Comparison of ENCODE assay signal across 1 cellular context in genomic region chr1:1231400-1232223, GRCh38.
TF ChIP-seq lines count a peak whose summit lies in the region.

SDF4 (minus strand) TSS chr1:1232001; CDS start chr1:1228772, 3,229 bp downstream.

TF ChIP-seq in HepG2, 621 proteins besides CTCF, POLR2A, EP300 and RAD21 (continued from another document and continues in another):
- TF ChIP-seq ZNF142 (CRISPR knock-in tag; IDR thresholded peaks at IDR 0.05) (no peak), SOX13 (IDR thresholded peaks at IDR 0.05) (peak; percentile 12; the same call in 1 of the 2 replicates), SOX13 (CRISPR knock-in tag; conservative IDR thresholded peaks at IDR 0.05 in 1 of 2, IDR thresholded peaks at IDR 0.05 in 1 of 2) (peak in 1 of 2 experiments; percentile 31; a peak in 1 of 4 replicates), ZNF512 (CRISPR knock-in tag; IDR thresholded peaks at IDR 0.05) (no peak), ZNF646 (CRISPR knock-in tag; IDR thresholded peaks at IDR 0.05) (no peak), ZNF333 (CRISPR knock-in tag; IDR thresholded peaks at IDR 0.05; ENCODE audit: borderline replicate concordance) (peak; percentile 87), GMEB2 (CRISPR knock-in tag; IDR thresholded peaks at IDR 0.05; ENCODE audit: low read depth) (peak; percentile 76), FLYWCH1 (CRISPR knock-in tag; IDR thresholded peaks at IDR 0.05) (no peak), DNMT3B (CRISPR knock-in tag; conservative IDR thresholded peaks at IDR 0.05) (no peak; the same call in 1 of the 2 replicates), ZNF431 (CRISPR knock-in tag; IDR thresholded peaks at IDR 0.05; ENCODE audit: borderline replicate concordance, low read depth) (peak; percentile 88), MEF2D (CRISPR knock-in tag; IDR thresholded peaks at IDR 0.05) (no peak), CHD4 (IDR thresholded peaks at IDR 0.05; ENCODE audit: borderline replicate concordance, low read length) (no peak), ZNF317 (CRISPR knock-in tag; IDR thresholded peaks at IDR 0.05) (no peak; the same call in 1 of the 2 replicates), ZNF709 (CRISPR knock-in tag; IDR thresholded peaks at IDR 0.05) (peak; percentile 90; the same call in 1 of the 2 replicates), MED8 (CRISPR knock-in tag; IDR thresholded peaks at IDR 0.05; ENCODE audit: insufficient replicate concordance) (peak; percentile 39), ZNF703 (CRISPR knock-in tag; IDR thresholded peaks at IDR 0.05; ENCODE audit: borderline replicate concordance) (peak; percentile 50; the same call in 1 of the 2 replicates), FOXA1 (IDR thresholded peaks at IDR 0.05) (no peak), FOXA1 (CRISPR knock-in tag; IDR thresholded peaks at IDR 0.05) (no peak), SAP130 (CRISPR knock-in tag; IDR thresholded peaks at IDR 0.05; ENCODE audit: low read depth) (peak; percentile 89), LCORL (IDR thresholded peaks at IDR 0.05) (no peak), LCORL (CRISPR knock-in tag; IDR thresholded peaks at IDR 0.05) (peak; percentile 62; the same call in 1 of the 2 replicates), PITX1 (CRISPR knock-in tag; IDR thresholded peaks at IDR 0.05) (no peak), FOXC1 (CRISPR knock-in tag; IDR thresholded peaks at IDR 0.05; ENCODE audit: borderline replicate concordance) (peak; percentile 53; the same call in 1 of the 2 replicates), ZNF138 (CRISPR knock-in tag; IDR thresholded peaks at IDR 0.05; ENCODE audit: low read depth) (0 out of 2 replicates have a peak, but pooled peaks have one; percentile 57), ATF6 (CRISPR knock-in tag; conservative IDR thresholded peaks at IDR 0.05) (no peak), PPARG (CRISPR knock-in tag; conservative IDR thresholded peaks at IDR 0.05) (no peak; the same call in 1 of the 2 replicates), ZNF33A (CRISPR knock-in tag; IDR thresholded peaks at IDR 0.05; ENCODE audit: borderline replicate concordance) (no peak), KAT7 (CRISPR knock-in tag; IDR thresholded peaks at IDR 0.05; ENCODE audit: borderline replicate concordance) (peak; percentile 88), DPF2 (CRISPR knock-in tag; IDR thresholded peaks at IDR 0.05; ENCODE audit: borderline replicate concordance, low read depth) (no peak), ZNF30 (CRISPR knock-in tag; IDR thresholded peaks at IDR 0.05) (no peak), HNRNPUL1 (IDR thresholded peaks at IDR 0.05; ENCODE audit: low read depth, low read length) (no peak; the same call in 1 of the 2 replicates), AFF4 (CRISPR knock-in tag; IDR thresholded peaks at IDR 0.05) (no peak), ZNF503 (CRISPR knock-in tag; IDR thresholded peaks at IDR 0.05) (peak; percentile 30; the same call in 1 of the 2 replicates), IKZF1 (IDR thresholded peaks at IDR 0.05) (no peak), ZNF432 (CRISPR knock-in tag; IDR thresholded peaks at IDR 0.05; ENCODE audit: borderline replicate concordance) (no peak)
